ENCODE assay signal across 34 cellular contexts in the genomic region with DNA sequence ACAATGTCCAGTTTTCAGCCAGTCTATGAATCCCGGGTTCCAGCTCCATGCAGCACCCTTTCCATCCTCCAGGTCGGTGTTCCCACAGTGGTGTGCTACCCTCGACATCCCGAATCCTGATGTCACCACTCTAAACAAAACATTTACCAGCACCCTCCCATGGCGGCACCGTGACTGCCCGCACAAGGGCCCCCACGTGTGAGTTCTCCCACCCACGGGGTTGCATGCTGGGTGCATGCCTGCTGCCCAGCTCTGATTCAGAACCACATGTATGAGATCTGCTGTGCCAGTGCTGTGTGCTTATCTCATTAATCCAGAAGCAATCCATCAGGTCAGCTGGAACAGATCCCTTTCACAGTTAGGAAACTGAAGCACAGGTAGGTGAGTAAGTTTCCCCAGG. TPM values are rescaled to one million over a fixed set of nuclear protein-coding genes. Genes with fewer than 3 reads are reported as not detected.
"Had no signal": no experiment of that assay in that cellular context is flagged by ENCODE, and none has a peak within 500 bp of the region (broad histone marks: within the 10 kb centered on the region; RNA-seq: fewer than 3 reads in every experiment).

No MANE protein-coding gene starts in this region.

- H3K4me3 ChIP-seq: coronary artery, dorsolateral prefrontal cortex, esophagus muscularis mucosa, gastrocnemius medialis had no signal

- H3K27ac ChIP-seq: brain microvascular endothelial cell, coronary artery, dorsolateral prefrontal cortex, esophagus muscularis mucosa, foreskin keratinocyte, gastrocnemius medialis had no signal

- H3K9me3 ChIP-seq: gastrocnemius medialis had no signal

- FAIRE-seq: astrocyte, bronchial epithelial cell had no signal

- H3K36me3 ChIP-seq: brain microvascular endothelial cell, esophagus muscularis mucosa, gastrocnemius medialis had no signal

- H3K4me1 ChIP-seq: esophagus muscularis mucosa, foreskin keratinocyte, gastrocnemius medialis had no signal

- DNase-seq: activated CD4-positive, alpha-beta memory T cell treated with anti-CD3 and anti-CD28 coated beads for 36 hours; activated CD4-positive, alpha-beta T cell treated with anti-CD3 and anti-CD28 coated beads for 36 hours; activated CD4-positive, alpha-beta T cell treated with anti-CD3 and anti-CD28 coated beads, Interleukin-2, amount 10 ng/mL, durations not matched to agents 24 days and 14 days; activated CD4-positive, CD25-positive, alpha-beta regulatory T cell; activated CD4-positive, CD25-positive, alpha-beta regulatory T cell treated with anti-CD3 and anti-CD28 coated beads, Interleukin-2, amount 50 U/mL, for 72 hours; activated CD8-positive, alpha-beta memory T cell treated with anti-CD3 and anti-CD28 coated beads, Interleukin-2, amount 10 ng/mL, durations not matched to agents 7 days and 5 days; activated CD8-positive, alpha-beta memory T cell treated with anti-CD3 and anti-CD28 coated beads, Interleukin-2, amount 50 U/mL, for 4 hours; activated CD8-positive, alpha-beta T cell treated with anti-CD3 and anti-CD28 coated beads, Interleukin-2, amount 10 ng/mL, durations not matched to agents 7 days and 5 days; activated gamma-delta T cell treated with Interleukin-2 at 50 U/mL for 16 hours; activated naive CD4-positive, alpha-beta T cell treated with Interleukin-2 at 50 U/mL for 16 hours; activated T-cell treated with anti-CD3 and anti-CD28 coated beads, Interleukin-2, amount 50 U/mL, for 1 hour; activated T-cell treated with anti-CD3 and anti-CD28 coated beads, Interleukin-2, amount 50 U/mL, for 48 hours; amniotic stem cell; anterior cingulate cortex; brain microvascular endothelial cell; dorsolateral prefrontal cortex; effector memory CD4-positive, alpha-beta T cell; erythroblast; foreskin keratinocyte; gastrocnemius medialis; glutamatergic neuron; T-helper 2 cell had no signal

RNA-seq across cellular contexts. Expression of a gene that starts 57.4 kb away (rescaled TPM):
- total RNA-seq: activated CD4-positive, alpha-beta memory T cell treated with anti-CD3 and anti-CD28 coated beads for 36 hours; activated CD4-positive, alpha-beta T cell treated with anti-CD3 and anti-CD28 coated beads for 36 hours; activated CD4-positive, alpha-beta T cell treated with anti-CD3 and anti-CD28 coated beads, Interleukin-2, amount 10 ng/mL, durations not matched to agents 24 days and 14 days; activated CD8-positive, alpha-beta memory T cell treated with anti-CD3 and anti-CD28 coated beads for 36 hours; activated CD8-positive, alpha-beta memory T cell treated with anti-CD3 and anti-CD28 coated beads, Interleukin-2, amount 10 ng/mL, durations not matched to agents 7 days and 5 days; activated CD8-positive, alpha-beta T cell treated with anti-CD3 and anti-CD28 coated beads, Interleukin-2, amount 10 ng/mL, durations not matched to agents 7 days and 5 days; activated naive CD4-positive, alpha-beta T cell treated with anti-CD3 and anti-CD28 coated beads, Interleukin-2, amount 50 U/mL, for 72 hours; activated T-helper 1 cell treated with anti-CD3 and anti-CD28 coated beads, Interleukin-12 subunit alpha, Interleukin-12 subunit beta, Interleukin-2, Interleukin-4 antibody, amounts not matched to agents 30 ng/mL and 10 ng/mL and 1 ng/mL, durations not matched to agents 14 hours and 24 hours and 36 hours; activated T-helper 2 cell treated with anti-CD3 and anti-CD28 coated beads, Interferon-gamma antibody, Interleukin-2, Interleukin-4, amounts not matched to agents 10 μg/mL and 5 μg/mL and 100 μg/mL, durations not matched to agents 14 hours and 24 hours and 36 hours; astrocyte; bronchial epithelial cell; cardiac septum; cerebellum; dorsolateral prefrontal cortex; esophagus muscularis mucosa; foreskin keratinocyte; gastrocnemius medialis; T-helper 1 cell treated with Interleukin-12 subunit alpha and Interleukin-12 subunit beta and Interleukin-4 antibody, amounts not matched to agents 30 ng/mL and 1 ng/mL, for 36 hours had no signal
- polyA plus RNA-seq: adipose tissue, foreskin keratinocyte had no signal
